8 cellular contexts compared by ENCODE assay signal in the genomic region with DNA sequence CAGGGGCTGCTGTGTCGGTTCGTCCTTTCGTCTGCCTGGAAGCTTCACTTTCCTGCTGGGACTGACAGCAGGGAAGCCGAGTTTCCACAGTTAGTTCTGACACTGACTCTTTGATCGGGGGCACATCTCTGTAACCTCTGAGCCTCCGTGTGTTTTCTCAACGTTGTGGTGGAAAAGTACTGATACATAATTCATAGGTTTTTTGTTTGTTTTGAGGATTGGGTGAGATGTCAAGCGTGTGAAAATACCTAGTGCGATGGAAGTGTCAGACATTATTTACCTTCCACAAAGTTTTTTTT. TPM values are rescaled to one million over a fixed set of nuclear protein-coding genes. Genes with fewer than 3 reads are reported as not detected.
A peak's percentile ranks its signal among the peaks of the same experiment; 100 is the strongest.
DNase-seq lines count a peak whose midpoint lies in the region; ATAC-seq and TF ChIP-seq lines count a peak whose summit lies in the region.

No MANE protein-coding gene starts in this region.

- POLR2A ChIA-PET in A673 (lab: Charles Lee; ENCODE audit: low non-redundant PET) = no interaction called here
- POLR2A ChIA-PET in activated CD8-positive, alpha-beta T cell treated with anti-CD3 and anti-CD28 coated beads, Interleukin-2, amount 10 ng/mL, durations not matched to agents 7 days and 5 days (lab: Charles Lee) = interaction anchor here (0.6 to 1.5 kb wide), 11 partner anchors 23 to 974 kb away, joined by 3 to 6 read pairs (median 4); a partner anchor contains a TSS

- intact Hi-C loops in A673 (cut with micrococcal nuclease; ENCODE audit: unreplicated experiment) = loop anchor here (5.0 kb wide), 1 partner anchor 757 kb away; no protein-coding TSS in a partner anchor

- H3K4me1 ChIP-seq in A673 (ENCODE audit: insufficient read depth, low read length, poor library complexity, severe bottlenecking) = peaks cover 11% of the 10 kb centered on the region
- peaks cover 19% of the 10 kb centered on the region for H3K4me1 ChIP-seq in HAP-1
- H3K4me1 ChIP-seq in stomach smooth muscle (ENCODE audit: control insufficient read depth, insufficient read depth, low read length) = peaks cover 5% of the 10 kb centered on the region

- H3K9ac ChIP-seq in stomach smooth muscle (ENCODE audit: low read length in 2 of 2) = peak overlapping the region; percentile 89 to 90

- H3K9me3 Mint-ChIP-seq in activated CD8-positive, alpha-beta T cell treated with anti-CD3 and anti-CD28 coated beads, Interleukin-2, amount 10 ng/mL, durations not matched to agents 7 days and 5 days (ENCODE audit: insufficient read depth) = no peaks in the 10 kb centered on the region

- DNase-seq in A673 (ENCODE audit: low spot score) (no peak), HAP-1 (ENCODE audit: low spot score in 2 of 2) (no peak)
- no peak for DNase-seq in activated CD8-positive, alpha-beta T cell treated with anti-CD3 and anti-CD28 coated beads, Interleukin-2, amount 10 ng/mL, durations not matched to agents 7 days and 5 days

- H3K27ac ChIP-seq in A673 (ENCODE audit: low read depth, low read length, poor library complexity, severe bottlenecking) (peak overlapping the region; percentile 96), stomach smooth muscle (ENCODE audit: low read length) (peak overlapping the region; percentile 74)

- H3K4me3 Mint-ChIP-seq in activated CD8-positive, alpha-beta T cell treated with anti-CD3 and anti-CD28 coated beads, Interleukin-2, amount 10 ng/mL, durations not matched to agents 7 days and 5 days = peak overlapping the region; percentile 87

- H3K27me3 ChIP-seq in A673 (replicated peaks; ENCODE audit: insufficient read depth, low read depth, low read length, poor library complexity) (no peaks in the 10 kb centered on the region), HAP-1 (ENCODE audit: low read depth) (no peaks in the 10 kb centered on the region), stomach smooth muscle (ENCODE audit: control insufficient read depth in 1 of 2, insufficient read depth in 2 of 2, low read length in 2 of 2) (no peaks in the 10 kb centered on the region)

- no peak for ATAC-seq in activated CD8-positive, alpha-beta T cell treated with anti-CD3 and anti-CD28 coated beads, Interleukin-2, amount 10 ng/mL, durations not matched to agents 7 days and 5 days
- ATAC-seq in HG03025 (IDR thresholded peaks at IDR 0.05; ENCODE audit: low FRiP score, unreplicated experiment) = no peak
- ATAC-seq in HG03457 (IDR thresholded peaks at IDR 0.05; ENCODE audit: unreplicated experiment) = no peak
- ATAC-seq in HG02852 (IDR thresholded peaks at IDR 0.05; ENCODE audit: unreplicated experiment) = no peak

- peak overlapping the region; percentile 98 for H3K27ac Mint-ChIP-seq in activated CD8-positive, alpha-beta T cell treated with anti-CD3 and anti-CD28 coated beads, Interleukin-2, amount 10 ng/mL, durations not matched to agents 7 days and 5 days

- no peak for TF ChIP-seq CTCF in A673 (conservative IDR thresholded peaks at IDR 0.05; ENCODE audit: low read depth, low read length)

- in situ Hi-C loops in HAP-1 (cut with MboI; ENCODE audit: low sequenced_read_pairs) = loop anchor here (10.0 kb wide), 1 partner anchor 224 kb away; a partner anchor contains a TSS

- BruUV-seq in A673 (replicated peaks; lab: Mats Ljungman, UMichigan) = TSS peak; percentile 31

- H3K36me3 ChIP-seq in A673 (ENCODE audit: insufficient read depth, low read length, poor library complexity, severe bottlenecking) (peaks cover 6% of the 10 kb centered on the region), HAP-1 (replicated peaks) (peaks cover 20% of the 10 kb centered on the region), stomach smooth muscle (ENCODE audit: control insufficient read depth in 2 of 2, insufficient read depth in 2 of 2, low read length in 2 of 2) (peaks cover 0 to 6% of the 10 kb centered on the region in 2 donors)

- H3K9me3 ChIP-seq in A673 (ENCODE audit: low read depth, low read length, poor library complexity, severe bottlenecking) (no peaks in the 10 kb centered on the region), HAP-1 (no peaks in the 10 kb centered on the region), iPS-18c (ENCODE audit: control insufficient read depth, insufficient read depth, low read length) (no peaks in the 10 kb centered on the region), stomach smooth muscle (ENCODE audit: control insufficient read depth in 2 of 2, low read length in 2 of 2) (no peaks in the 10 kb centered on the region)

- peaks cover 31% of the 10 kb centered on the region for H3K36me3 Mint-ChIP-seq in activated CD8-positive, alpha-beta T cell treated with anti-CD3 and anti-CD28 coated beads, Interleukin-2, amount 10 ng/mL, durations not matched to agents 7 days and 5 days (ENCODE audit: low read depth)

- H3K4me3 ChIP-seq in A673 (ENCODE audit: low read depth, low read length, poor library complexity, severe bottlenecking) (peak overlapping the region; percentile 92), HAP-1 (peak overlapping the region; percentile 96), iPS-18c (ENCODE audit: insufficient read depth, low read depth, low read length) (peak overlapping the region; percentile 91), stomach smooth muscle (ENCODE audit: low read length in 2 of 2) (peak overlapping the region; percentile 88 to 93)

- CTCF ChIA-PET in A673 (lab: Charles Lee) = no interaction called here
- CTCF ChIA-PET in activated CD8-positive, alpha-beta T cell treated with anti-CD3 and anti-CD28 coated beads, Interleukin-2, amount 10 ng/mL, durations not matched to agents 7 days and 5 days (lab: Charles Lee) = interaction anchor here (1.1 to 2.0 kb wide), 6 partner anchors 11 to 553 kb away, joined by 3 to 5 read pairs (median 4); a partner anchor contains a TSS

- H3K4me1 Mint-ChIP-seq in activated CD8-positive, alpha-beta T cell treated with anti-CD3 and anti-CD28 coated beads, Interleukin-2, amount 10 ng/mL, durations not matched to agents 7 days and 5 days (ENCODE audit: low read depth) = peaks cover 22% of the 10 kb centered on the region

- H3K27me3 Mint-ChIP-seq in activated CD8-positive, alpha-beta T cell treated with anti-CD3 and anti-CD28 coated beads, Interleukin-2, amount 10 ng/mL, durations not matched to agents 7 days and 5 days (ENCODE audit: low read depth) = no peaks in the 10 kb centered on the region

RNA-seq across cellular contexts. Expression of a gene that starts 0.5 kb away (rescaled TPM):
- total RNA-seq in A673 (2021) = 13.7 and 13.9 TPM in 2 replicates
- 10 to 100 TPM; 15.9 to 20.0 TPM for total RNA-seq in activated CD8-positive, alpha-beta T cell treated with anti-CD3 and anti-CD28 coated beads, Interleukin-2, amount 10 ng/mL, durations not matched to agents 7 days and 5 days
